In genomic region chr1:30719406-30720270, GRCh38 we compare ENCODE assay signal across 9 cellular contexts. TPM values are rescaled to one million over a fixed set of nuclear protein-coding genes. Genes with fewer than 3 reads are reported as not detected.
DNase-seq lines count a peak whose midpoint lies in the region; ATAC-seq and TF ChIP-seq lines count a peak whose summit lies in the region.
"Had no signal": no experiment of that assay in that cellular context is flagged by ENCODE, and none has a peak within 500 bp of the region (broad histone marks: within the 10 kb centered on the region; RNA-seq: fewer than 3 reads in every experiment).

No MANE protein-coding gene starts in this region.

- ATAC-seq in lower lobe of right lung (no peak), upper lobe of right lung (no peak), sciatic nerve (no peak)

- peak; percentile 98; the same call in 1 of the 2 replicates for TF ChIP-seq RAD21 in Ishikawa (IDR thresholded peaks at IDR 0.05; ENCODE audit: low read depth)

- no peak for TF ChIP-seq CTCF in astrocyte of the spinal cord (IDR thresholded peaks at IDR 0.05; ENCODE audit: low read depth, low read length)
- no peak for TF ChIP-seq CTCF in lower lobe of right lung (IDR thresholded peaks at IDR 0.05)
- TF ChIP-seq CTCF in upper lobe of right lung (IDR thresholded peaks at IDR 0.05) = no peak

- H3K4me3 ChIP-seq in astrocyte of the spinal cord (ENCODE audit: low read depth, low read length) (peak overlapping the region; percentile 50), lower lobe of right lung (peak overlapping the region; percentile 63), upper lobe of right lung (peak overlapping the region; percentile 75)

- in situ Hi-C loops in astrocyte of the spinal cord (cut with HindIII; ENCODE audit: low sequenced_read_pairs) = no loop called here

- H3K27ac ChIP-seq in lower lobe of right lung = peak overlapping the region; percentile 98
- H3K27ac ChIP-seq in upper lobe of right lung = peak overlapping the region; percentile 98

- intact Hi-C loops in lower lobe of right lung (cut with DNase I) = loop anchor here (10.0 kb wide), 1 partner anchor 55 kb away; no protein-coding TSS in a partner anchor
- intact Hi-C loops in upper lobe of right lung (cut with DNase I) = loop anchor here (5.0 kb wide), 1 partner anchor 58 kb away; no protein-coding TSS in a partner anchor
- intact Hi-C loops in sciatic nerve (cut with DNase I) = loop anchor here (2.0 to 5.0 kb wide), 3 partner anchors 59 to 1492 kb away; no protein-coding TSS in a partner anchor

- H3K4me1 ChIP-seq in lower lobe of right lung = peaks cover 11% of the 10 kb centered on the region
- H3K4me1 ChIP-seq in upper lobe of right lung = peaks cover 8% of the 10 kb centered on the region

- H3K9me3 ChIP-seq in lower lobe of right lung (peaks cover 7% of the 10 kb centered on the region), upper lobe of right lung (peaks cover 5% of the 10 kb centered on the region)

- DNase-seq in DMS114 treated with DMSO at 0.1 percent for 48 hours (lab: John Stamatoyannopoulos, UW; ENCODE audit: unreplicated experiment) = peak; percentile 41
- no peak for DNase-seq in astrocyte of the spinal cord (ENCODE audit: low read depth, low spot score)
- no peak for DNase-seq in lower lobe of right lung
- DNase-seq in upper lobe of right lung = no peak
- no peak for DNase-seq in NCI-H82 (lab: John Stamatoyannopoulos, UW)
- no peak for DNase-seq in effector CD4-positive, alpha-beta T cell
- no peak for DNase-seq in sciatic nerve (ENCODE audit: low spot score)

- TF ChIP-seq EP300 in Ishikawa (IDR thresholded peaks at IDR 0.05; ENCODE audit: borderline replicate concordance) = no peak

- H3K27me3 ChIP-seq in lower lobe of right lung (ENCODE audit: low read depth) (no peaks in the 10 kb centered on the region), upper lobe of right lung (no peaks in the 10 kb centered on the region)

- H3K36me3 ChIP-seq in lower lobe of right lung (no peaks in the 10 kb centered on the region), upper lobe of right lung (no peaks in the 10 kb centered on the region)

TF ChIP-seq in Ishikawa, 13 proteins besides CTCF, POLR2A, EP300 and RAD21:
- TF ChIP-seq FOXM1 (IDR thresholded peaks at IDR 0.05; ENCODE audit: borderline replicate concordance, low read depth) = no peak
- no peak for TF ChIP-seq TEAD4 (IDR thresholded peaks at IDR 0.05)
- no peak for TF ChIP-seq TCF12 (IDR thresholded peaks at IDR 0.05; ENCODE audit: low read depth)
- TF ChIP-seq USF1 (IDR thresholded peaks at IDR 0.05) = no peak
- TF ChIP-seq ZBTB7A (IDR thresholded peaks at IDR 0.05; ENCODE audit: low read depth) = no peak
- no peak for TF ChIP-seq REST (IDR thresholded peaks at IDR 0.05; ENCODE audit: low read depth)

RNA-seq across cellular contexts. Expression of gene MATN1, which starts 3.7 kb away (rescaled TPM):
- total RNA-seq in lower lobe of right lung = not detected
- not detected for total RNA-seq in upper lobe of right lung
- 0.18 TPM for total RNA-seq in sciatic nerve
- total RNA-seq: T-helper 2 cell treated with Interferon-gamma antibody and Interleukin-4, amounts not matched to agents 100 ng/mL and 5 ng/mL, for 36 hours had no signal

RNA-seq across cellular contexts. Expression of gene LAPTM5, which starts 37.9 kb away (rescaled TPM):
- 544 TPM for total RNA-seq in lower lobe of right lung
- total RNA-seq in upper lobe of right lung = 424 TPM
- 65.0 TPM for total RNA-seq in sciatic nerve
